ENCODE assay signal across 1 cellular context in the genomic region with DNA sequence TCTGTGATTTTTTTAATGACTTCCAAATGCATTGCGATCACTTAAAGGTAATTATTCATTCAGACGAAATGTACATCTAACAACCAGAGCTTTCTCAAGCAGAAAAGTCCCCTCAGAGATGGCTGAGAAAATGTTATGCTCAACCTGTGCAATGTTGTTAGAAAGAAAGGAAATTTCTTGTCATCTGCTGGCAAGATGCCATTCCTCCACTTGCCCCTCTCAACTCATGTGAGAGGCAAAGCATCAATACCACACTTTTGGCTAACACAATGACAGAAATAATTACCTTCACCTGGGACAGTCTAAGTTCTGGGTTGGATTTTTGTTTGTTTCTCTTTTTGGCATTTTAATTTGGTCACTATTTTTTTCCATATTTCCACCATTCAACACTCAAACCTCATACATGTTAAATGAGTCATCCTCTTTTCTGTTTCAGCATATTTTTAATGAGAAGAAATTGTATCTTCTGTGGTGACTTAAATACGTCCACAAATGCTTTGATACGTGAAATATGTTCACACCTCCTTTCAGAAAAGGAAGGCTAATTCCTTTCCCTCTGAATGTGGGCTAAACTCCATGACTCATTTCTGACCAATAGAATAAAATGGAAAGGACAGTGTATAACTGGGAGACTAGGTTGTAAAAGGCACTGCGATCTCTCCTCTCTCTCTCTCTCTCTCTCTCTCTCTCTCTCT.
TF ChIP-seq lines count a peak whose summit lies in the region.

No MANE protein-coding gene starts in this region.

TF ChIP-seq in Ishikawa, 13 proteins besides CTCF, POLR2A, EP300 and RAD21:
- peak; percentile 41 for TF ChIP-seq NFIC (IDR thresholded peaks at IDR 0.05)
- TF ChIP-seq, protein P1, sequence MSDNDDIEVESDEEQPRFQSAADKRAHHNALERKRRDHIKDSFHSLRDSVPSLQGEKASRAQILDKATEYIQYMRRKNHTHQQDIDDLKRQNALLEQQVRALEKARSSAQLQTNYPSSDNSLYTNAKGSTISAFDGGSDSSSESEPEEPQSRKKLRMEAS (IDR thresholded peaks at IDR 0.05), result no peak
